In genomic region chr2:37582911-37583310, GRCh38 we compare ENCODE assay signal across 1 cellular context.
TF ChIP-seq lines count a peak whose summit lies in the region.

No MANE protein-coding gene starts in this region.

TF ChIP-seq in SK-N-SH, 30 proteins besides CTCF, POLR2A, EP300 and RAD21 (continued from another document):
- TF ChIP-seq REST (IDR thresholded peaks at IDR 0.05; ENCODE audit: low read depth, low read length) (no peak), SMC3 (IDR thresholded peaks at IDR 0.05; ENCODE audit: low read depth, low read length) (no peak), USF1 (IDR thresholded peaks at IDR 0.05; ENCODE audit: borderline replicate concordance, low read depth) (no peak), CHD2 (IDR thresholded peaks at IDR 0.05; ENCODE audit: low read length, partially characterized antibody) (no peak), ELF1 (IDR thresholded peaks at IDR 0.05) (no peak), GABPA (IDR thresholded peaks at IDR 0.05; ENCODE audit: low read depth) (no peak), FOXM1 (IDR thresholded peaks at IDR 0.05; ENCODE audit: low read depth) (no peak), GATA2 (CRISPR knock-in tag; IDR thresholded peaks at IDR 0.05) (no peak), FOXJ3 (CRISPR knock-in tag; IDR thresholded peaks at IDR 0.05) (no peak), MXI1 (IDR thresholded peaks at IDR 0.05; ENCODE audit: low read depth, low read length) (no peak)
- TF ChIP-seq, protein P1, sequence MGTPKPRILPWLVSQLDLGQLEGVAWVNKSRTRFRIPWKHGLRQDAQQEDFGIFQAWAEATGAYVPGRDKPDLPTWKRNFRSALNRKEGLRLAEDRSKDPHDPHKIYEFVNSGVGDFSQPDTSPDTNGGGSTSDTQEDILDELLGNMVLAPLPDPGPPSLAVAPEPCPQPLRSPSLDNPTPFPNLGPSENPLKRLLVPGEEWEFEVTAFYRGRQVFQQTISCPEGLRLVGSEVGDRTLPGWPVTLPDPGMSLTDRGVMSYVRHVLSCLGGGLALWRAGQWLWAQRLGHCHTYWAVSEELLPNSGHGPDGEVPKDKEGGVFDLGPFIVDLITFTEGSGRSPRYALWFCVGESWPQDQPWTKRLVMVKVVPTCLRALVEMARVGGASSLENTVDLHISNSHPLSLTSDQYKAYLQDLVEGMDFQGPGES (IDR thresholded peaks at IDR 0.05; ENCODE audit: low read depth, low read length): no peak
